1 cellular context compared by ENCODE assay signal in the genomic region with DNA sequence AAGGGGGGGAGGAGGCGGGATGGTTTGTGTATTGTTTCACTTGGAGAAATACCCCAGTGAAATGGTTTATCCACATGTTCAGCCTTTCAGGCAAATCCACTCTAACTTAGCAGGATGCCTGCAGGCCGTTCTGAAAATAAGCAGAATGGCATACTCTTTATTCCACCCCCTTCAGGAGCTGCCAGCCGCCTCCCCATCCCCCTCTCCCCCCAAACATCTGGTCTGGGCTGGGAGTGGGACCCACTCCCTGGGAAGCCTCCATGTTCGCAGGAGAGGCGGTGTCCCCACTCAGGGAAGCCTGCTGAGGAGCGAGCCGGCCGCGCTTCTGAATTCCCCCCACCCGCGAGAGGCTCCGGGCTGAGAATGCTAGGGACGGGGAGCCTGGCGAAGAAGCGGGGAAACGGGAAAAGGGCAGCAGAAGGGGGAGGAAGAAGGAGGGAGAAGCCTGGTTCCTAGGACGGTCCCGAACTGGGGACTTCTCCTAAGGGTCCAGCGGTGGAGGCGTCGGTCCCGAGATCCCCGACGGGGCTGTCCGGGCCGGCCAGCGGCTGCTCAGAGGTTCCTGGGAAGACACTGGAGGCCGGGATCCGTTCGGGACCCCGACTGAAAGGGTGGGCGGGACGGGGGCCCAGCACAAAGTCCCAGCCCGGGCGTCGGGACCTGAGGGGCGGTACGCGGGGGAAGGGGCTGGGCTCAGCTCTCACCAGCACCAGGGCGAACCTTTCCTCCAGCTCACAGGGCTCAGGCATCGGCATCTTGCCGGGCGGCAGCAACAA.
TF ChIP-seq lines count a peak whose summit lies in the region.

No MANE protein-coding gene starts in this region.

TF ChIP-seq in HCT116, 20 proteins besides CTCF, POLR2A, EP300 and RAD21 (continued from another document):
- no peak for TF ChIP-seq EZH2phosphoT487 (IDR thresholded peaks at IDR 0.05; ENCODE audit: borderline replicate concordance)
- TF ChIP-seq, protein P1, sequence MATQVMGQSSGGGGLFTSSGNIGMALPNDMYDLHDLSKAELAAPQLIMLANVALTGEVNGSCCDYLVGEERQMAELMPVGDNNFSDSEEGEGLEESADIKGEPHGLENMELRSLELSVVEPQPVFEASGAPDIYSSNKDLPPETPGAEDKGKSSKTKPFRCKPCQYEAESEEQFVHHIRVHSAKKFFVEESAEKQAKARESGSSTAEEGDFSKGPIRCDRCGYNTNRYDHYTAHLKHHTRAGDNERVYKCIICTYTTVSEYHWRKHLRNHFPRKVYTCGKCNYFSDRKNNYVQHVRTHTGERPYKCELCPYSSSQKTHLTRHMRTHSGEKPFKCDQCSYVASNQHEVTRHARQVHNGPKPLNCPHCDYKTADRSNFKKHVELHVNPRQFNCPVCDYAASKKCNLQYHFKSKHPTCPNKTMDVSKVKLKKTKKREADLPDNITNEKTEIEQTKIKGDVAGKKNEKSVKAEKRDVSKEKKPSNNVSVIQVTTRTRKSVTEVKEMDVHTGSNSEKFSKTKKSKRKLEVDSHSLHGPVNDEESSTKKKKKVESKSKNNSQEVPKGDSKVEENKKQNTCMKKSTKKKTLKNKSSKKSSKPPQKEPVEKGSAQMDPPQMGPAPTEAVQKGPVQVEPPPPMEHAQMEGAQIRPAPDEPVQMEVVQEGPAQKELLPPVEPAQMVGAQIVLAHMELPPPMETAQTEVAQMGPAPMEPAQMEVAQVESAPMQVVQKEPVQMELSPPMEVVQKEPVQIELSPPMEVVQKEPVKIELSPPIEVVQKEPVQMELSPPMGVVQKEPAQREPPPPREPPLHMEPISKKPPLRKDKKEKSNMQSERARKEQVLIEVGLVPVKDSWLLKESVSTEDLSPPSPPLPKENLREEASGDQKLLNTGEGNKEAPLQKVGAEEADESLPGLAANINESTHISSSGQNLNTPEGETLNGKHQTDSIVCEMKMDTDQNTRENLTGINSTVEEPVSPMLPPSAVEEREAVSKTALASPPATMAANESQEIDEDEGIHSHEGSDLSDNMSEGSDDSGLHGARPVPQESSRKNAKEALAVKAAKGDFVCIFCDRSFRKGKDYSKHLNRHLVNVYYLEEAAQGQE (IDR thresholded peaks at IDR 0.05; ENCODE audit: low read depth): no peak
- no peak for TF ChIP-seq ELF1 (IDR thresholded peaks at IDR 0.05; ENCODE audit: borderline replicate concordance, low read depth)
- no peak for TF ChIP-seq EGR1 (IDR thresholded peaks at IDR 0.05; ENCODE audit: low read depth)
